8 cellular contexts compared by ENCODE assay signal in genomic region chr3:14145236-14145635, GRCh38. TPM values are rescaled to one million over a fixed set of nuclear protein-coding genes. Genes with fewer than 3 reads are reported as not detected.
A peak's percentile ranks its signal among the peaks of the same experiment; 100 is the strongest.
DNase-seq lines count a peak whose midpoint lies in the region; ATAC-seq, FAIRE-seq and TF ChIP-seq lines count a peak whose summit lies in the region.

No MANE protein-coding gene starts in this region.

- H3K9me3 Mint-ChIP-seq in CD4-positive, alpha-beta T cell = no peaks in the 10 kb centered on the region
- H3K9me3 Mint-ChIP-seq in endothelial cell (ENCODE audit: unreplicated experiment) = no peaks in the 10 kb centered on the region

- H3K27ac ChIP-seq in CD4-positive, alpha-beta T cell (ENCODE audit: low read depth, low read length) = peak overlapping the region; percentile 93
- peak overlapping the region; percentile 69 for H3K27ac ChIP-seq in trophoblast cell (ENCODE audit: low read depth, low read length)

- peak overlapping the region; percentile 70 for H2BK12ac ChIP-seq in trophoblast cell (ENCODE audit: low read length)

- H3K27ac Mint-ChIP-seq in CD4-positive, alpha-beta T cell = peak overlapping the region; percentile 96
- H3K27ac Mint-ChIP-seq in endothelial cell (ENCODE audit: unreplicated experiment) = peak overlapping the region; percentile 100

- H3K9me3 ChIP-seq in CD4-positive, alpha-beta T cell (ENCODE audit: control insufficient read depth, low read length) = no peaks in the 10 kb centered on the region
- H3K9me3 ChIP-seq in trophoblast cell (ENCODE audit: insufficient read depth, low read depth, low read length) = peaks cover 2% of the 10 kb centered on the region

- POLR2A ChIA-PET in CD4-positive, alpha-beta T cell (lab: Charles Lee) = interaction anchor here (0.9 to 8.7 kb wide), 7 partner anchors 14 to 506 kb away, joined by 3 to 106 read pairs (median 6); partner anchors contain the start of genes CCDC174, CHCHD4, LSM3 and TMEM43

- H4K91ac ChIP-seq in trophoblast cell (ENCODE audit: low read depth, low read length) = peak overlapping the region; percentile 11

- peaks cover 15 to 18% of the 10 kb centered on the region in 2 experiments for H3K4me1 ChIP-seq in trophoblast cell (ENCODE audit: control insufficient read depth in 1 of 2, insufficient read depth in 2 of 2, low read length in 2 of 2)

- H3K36me3 Mint-ChIP-seq in CD4-positive, alpha-beta T cell (ENCODE audit: low read depth) = peaks cover 78% of the 10 kb centered on the region
- peaks cover 46% of the 10 kb centered on the region for H3K36me3 Mint-ChIP-seq in endothelial cell (ENCODE audit: low read depth, unreplicated experiment)

- H3K14ac ChIP-seq in trophoblast cell (ENCODE audit: low read length) = no peak overlapping the region

- no peaks in the 10 kb centered on the region for H3K79me2 ChIP-seq in trophoblast cell (ENCODE audit: control insufficient read depth, insufficient read depth, low read length, poor library complexity)

- peak overlapping the region; percentile 56 for H3K4me3 Mint-ChIP-seq in CD4-positive, alpha-beta T cell
- peak overlapping the region; percentile 35 for H3K4me3 Mint-ChIP-seq in endothelial cell (ENCODE audit: unreplicated experiment)

- CTCF ChIA-PET in CD4-positive, alpha-beta T cell (lab: Charles Lee) = interaction anchor here (1.2 to 5.9 kb wide), 6 partner anchors 17 to 249 kb away, joined by 3 to 44 read pairs (median 6); partner anchors contain the start of genes CHCHD4, LSM3, TMEM43 and XPC

- H3K4me1 Mint-ChIP-seq in CD4-positive, alpha-beta T cell (ENCODE audit: low read depth) = peaks cover 58% of the 10 kb centered on the region
- peaks cover 10% of the 10 kb centered on the region for H3K4me1 Mint-ChIP-seq in endothelial cell (ENCODE audit: unreplicated experiment)

- peaks cover 11% of the 10 kb centered on the region for H3K79me1 ChIP-seq in trophoblast cell (ENCODE audit: low read length)

- H3K4ac ChIP-seq in trophoblast cell (ENCODE audit: low read depth, low read length) = peak overlapping the region; percentile 25

- no peak for FAIRE-seq in RCC 7860 (lab: Jason Lieb, UNC)

- peak overlapping the region; percentile 22 for H4K8ac ChIP-seq in trophoblast cell (ENCODE audit: low read depth, low read length)

- peaks cover 44 to 51% of the 10 kb centered on the region in 2 experiments for H3K36me3 ChIP-seq in trophoblast cell (ENCODE audit: control insufficient read depth in 1 of 2, insufficient read depth in 2 of 2, low read length in 2 of 2)

- no peak for TF ChIP-seq CTCF in CD4-positive, alpha-beta T cell (IDR thresholded peaks at IDR 0.05)
- no peak for TF ChIP-seq CTCF in endothelial cell (IDR thresholded peaks at IDR 0.05; ENCODE audit: unreplicated experiment)

- no peak for ATAC-seq in CD4-positive, alpha-beta T cell (ENCODE audit: poor library complexity)
- no peak for ATAC-seq in GM18868 (IDR thresholded peaks at IDR 0.05; ENCODE audit: unreplicated experiment)

- H3K18ac ChIP-seq in trophoblast cell (ENCODE audit: low read length) = no peak overlapping the region

- H2AK5ac ChIP-seq in trophoblast cell (ENCODE audit: low read length) = no peak overlapping the region

- H2BK5ac ChIP-seq in trophoblast cell (ENCODE audit: low read depth, low read length, poor library complexity) = peak overlapping the region; percentile 41

- H4K12ac ChIP-seq in trophoblast cell (ENCODE audit: low read depth, low read length) = no peak overlapping the region

- DNase-seq in CD4-positive, alpha-beta T cell = no peak
- DNase-seq in RCC 7860 (ENCODE audit: low spot score) = peak; percentile 17
- no peak for DNase-seq in endothelial cell (ENCODE audit: low spot score)
- DNase-seq in trophoblast cell = peak; percentile 26 to 56
- no peak for DNase-seq in H4 (ENCODE audit: low spot score)
- no peak for DNase-seq in stimulated activated naive CD4-positive, alpha-beta T cell (lab: John Stamatoyannopoulos, UW)
- no peak for DNase-seq in MV-4-11 (lab: John Stamatoyannopoulos, UW)

- no peak overlapping the region for H2BK120ac ChIP-seq in trophoblast cell (ENCODE audit: insufficient read depth, low read length, poor library complexity)

- H3K27me3 ChIP-seq in CD4-positive, alpha-beta T cell (ENCODE audit: control insufficient read depth, insufficient read depth, low read length) = no peaks in the 10 kb centered on the region
- no peaks in the 10 kb centered on the region for H3K27me3 ChIP-seq in trophoblast cell (ENCODE audit: insufficient read depth, low read length)

- H2AFZ ChIP-seq in trophoblast cell (ENCODE audit: insufficient read depth, low read length, poor library complexity) = no peak overlapping the region

- WGBS in trophoblast cell (ENCODE audit: extremely low coverage, insufficient coverage, insufficient read length) = no CpG with 5 or more reads among the region's 9 CpGs

- H3K4me3 ChIP-seq in trophoblast cell (ENCODE audit: low read depth, low read length) = no peak overlapping the region

- no peak overlapping the region for H3K4me2 ChIP-seq in trophoblast cell (ENCODE audit: low read length)

- no peak overlapping the region for H3K9ac ChIP-seq in trophoblast cell (ENCODE audit: low read length)

- no peak overlapping the region for H3K23ac ChIP-seq in trophoblast cell (ENCODE audit: low read length)

- intact Hi-C loops in CD4-positive, alpha-beta T cell (cut with DNase I, micrococcal nuclease) = loop anchor here in 1 of 2 experiments (2.0 to 10.0 kb wide), 3 partner anchors 30 to 950 kb away; partner anchors contain the start of gene RBSN

- H3K27me3 Mint-ChIP-seq in CD4-positive, alpha-beta T cell = no peaks in the 10 kb centered on the region
- peaks cover 2% of the 10 kb centered on the region for H3K27me3 Mint-ChIP-seq in endothelial cell (ENCODE audit: unreplicated experiment)

RNA-seq across cellular contexts. Expression of gene TMEM43, which starts 20.4 kb away (rescaled TPM):
- total RNA-seq in CD4-positive, alpha-beta T cell = 10 to 100 TPM; 24.8 to 27.6 TPM
- 31.9 TPM for total RNA-seq in endothelial cell (ENCODE audit: unreplicated experiment)
- 28.5 and 29.8 TPM in 2 replicates for polyA plus RNA-seq in trophoblast cell (2013)
- total RNA-seq in H4 (2014; rRNA removed; shearing (Covaris generic)) = 75.6 and 79.7 TPM in 2 replicates

RNA-seq across cellular contexts. Expression of gene CHCHD4, which starts 20.6 kb away (rescaled TPM):
- total RNA-seq in CD4-positive, alpha-beta T cell = 1 to 10 TPM in 1 of 2 experiments, under 1 TPM in 1; 0.50 to 1.1 TPM
- total RNA-seq in endothelial cell (ENCODE audit: unreplicated experiment) = 11.1 TPM
- 8.3 and 9.1 TPM in 2 replicates for polyA plus RNA-seq in trophoblast cell (2013)
- total RNA-seq in H4 (2014; rRNA removed; shearing (Covaris generic)) = 32.7 and 36.3 TPM in 2 replicates

RNA-seq across cellular contexts. Expression of gene XPC, which starts 33.2 kb away (rescaled TPM):
- total RNA-seq in CD4-positive, alpha-beta T cell = 10 to 100 TPM; 59.2 to 65.1 TPM
- total RNA-seq in endothelial cell (ENCODE audit: unreplicated experiment) = 35.6 TPM
- 26.3 and 26.6 TPM in 2 replicates for polyA plus RNA-seq in trophoblast cell (2013)
- 17.1 and 22.5 TPM in 2 replicates for total RNA-seq in H4 (2014; rRNA removed; shearing (Covaris generic))

RNA-seq across cellular contexts. Expression of gene LSM3, which starts 33.4 kb away (rescaled TPM):
- total RNA-seq in CD4-positive, alpha-beta T cell = 1 to 10 TPM; 6.5 to 6.9 TPM
- 14.7 TPM for total RNA-seq in endothelial cell (ENCODE audit: unreplicated experiment)
- 30.7 and 31.4 TPM in 2 replicates for polyA plus RNA-seq in trophoblast cell (2013)
- total RNA-seq in H4 (2014; rRNA removed; shearing (Covaris generic)) = 39.2 and 42.7 TPM in 2 replicates

Comparison
In these comparisons a context has a peak if more than half of its experiments do, and no peak if none do; other contexts are left out.
1. DNase-seq: peak in RCC 7860 (single experiment) and trophoblast cell (2 of 2); none in CD4-positive, alpha-beta T cell (0 of 10), endothelial cell (single experiment), H4 (single experiment), stimulated activated naive CD4-positive, alpha-beta T cell (0 of 6) and MV-4-11 (single experiment).